In the genomic region with DNA sequence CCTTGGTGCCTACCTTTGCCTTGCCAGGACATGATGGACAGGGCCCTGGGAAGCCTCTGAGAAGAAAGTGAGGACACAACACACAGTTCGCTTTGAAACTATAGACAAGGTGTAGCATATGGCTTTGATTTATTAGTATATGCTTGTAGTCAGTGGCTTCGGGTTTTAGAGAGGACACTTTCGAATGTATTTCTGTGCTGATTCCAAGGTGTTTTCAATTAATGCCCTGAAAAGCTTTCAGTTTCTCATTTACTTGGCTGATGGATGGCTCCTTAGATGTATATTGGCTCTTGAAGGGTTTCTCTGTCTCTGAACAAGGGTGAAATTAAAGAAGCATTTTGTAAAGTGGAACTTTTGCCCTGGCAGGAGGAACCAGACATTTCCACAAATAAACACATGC, we compare ENCODE assay signal across 19 cellular contexts.
DNase-seq lines count a peak whose midpoint lies in the region; ATAC-seq, FAIRE-seq and TF ChIP-seq lines count a peak whose summit lies in the region.
"Had no signal": no experiment of that assay in that cellular context is flagged by ENCODE, and none has a peak within 500 bp of the region (broad histone marks: within the 10 kb centered on the region; RNA-seq: fewer than 3 reads in every experiment).

No MANE protein-coding gene starts in this region.

- H3K79me2 ChIP-seq in astrocyte (ENCODE audit: insufficient read depth, low read length) (no peaks in the 10 kb centered on the region), neural progenitor cell (ENCODE audit: low read depth) (no peaks in the 10 kb centered on the region)

- H3F3A ChIP-seq in neural progenitor cell (ENCODE audit: low read depth): no peaks in the 10 kb centered on the region

- no peak for ATAC-seq in GM21528 (IDR thresholded peaks at IDR 0.05; ENCODE audit: low FRiP score, unreplicated experiment)
- ATAC-seq: K562 had no signal

- H3K4me3 Mint-ChIP-seq in astrocyte (ENCODE audit: unreplicated experiment) (no peak overlapping the region), neural progenitor cell (no peak overlapping the region)

- H4K20me1 ChIP-seq in astrocyte (ENCODE audit: insufficient read depth, low read length) (no peaks in the 10 kb centered on the region), neural progenitor cell (ENCODE audit: low read depth) (no peaks in the 10 kb centered on the region)

- no peak for TF ChIP-seq CTCF in astrocyte (IDR thresholded peaks at IDR 0.05; ENCODE audit: insufficient read depth, low read depth, low read length)
- no peak for TF ChIP-seq CTCF in neural progenitor cell (IDR thresholded peaks at IDR 0.05)

- H3K27me3 ChIP-seq in astrocyte (ENCODE audit: insufficient read depth, low read length) (no peaks in the 10 kb centered on the region), neural progenitor cell (no peaks in the 10 kb centered on the region)
- H3K27me3 ChIP-seq: Peyer's patch had no signal

- H3K4me3 ChIP-seq in astrocyte (ENCODE audit: insufficient read depth, low read depth, low read length) (no peak overlapping the region), neural progenitor cell (no peak overlapping the region)
- H3K4me3 ChIP-seq: K562, Peyer's patch had no signal

- H3K9ac ChIP-seq in astrocyte (ENCODE audit: low read length): peak overlapping the region; percentile 11
- H3K9ac ChIP-seq in neural progenitor cell: no peak overlapping the region

- peak overlapping the region; percentile 83 for H3K27ac Mint-ChIP-seq in astrocyte (ENCODE audit: unreplicated experiment)
- H3K27ac Mint-ChIP-seq in neural progenitor cell: no peak overlapping the region

- peak; percentile 34 for FAIRE-seq in astrocyte (lab: Jason Lieb, UNC)
- FAIRE-seq: GM18507, K562 had no signal

- H3K27ac ChIP-seq in astrocyte (ENCODE audit: low read depth, low read length): peak overlapping the region; percentile 68
- no peak overlapping the region for H3K27ac ChIP-seq in neural progenitor cell
- H3K27ac ChIP-seq: C4-2B, HL-60, Peyer's patch had no signal

- H2AFZ ChIP-seq in astrocyte (ENCODE audit: low read depth, low read length): no peak overlapping the region
- H2AFZ ChIP-seq in neural progenitor cell (replicated peaks): no peak overlapping the region

- H3K4me2 ChIP-seq in astrocyte (ENCODE audit: low read length) (no peak overlapping the region), neural progenitor cell (no peak overlapping the region)

- H3K4me1 ChIP-seq in astrocyte (ENCODE audit: insufficient read depth, low read length): peaks cover 30% of the 10 kb centered on the region
- H3K4me1 ChIP-seq in neural progenitor cell: no peaks in the 10 kb centered on the region
- H3K4me1 ChIP-seq: Peyer's patch had no signal

- no peaks in the 10 kb centered on the region for H3K9me3 Mint-ChIP-seq in astrocyte (ENCODE audit: unreplicated experiment)
- no peaks in the 10 kb centered on the region for H3K9me3 Mint-ChIP-seq in neural progenitor cell

- H3K36me3 ChIP-seq in astrocyte (ENCODE audit: insufficient read depth, low read length) (no peaks in the 10 kb centered on the region), neural progenitor cell (no peaks in the 10 kb centered on the region)
- H3K36me3 ChIP-seq: Peyer's patch had no signal

- H3K9me3 ChIP-seq in astrocyte (ENCODE audit: insufficient read depth, low read depth, low read length): no peaks in the 10 kb centered on the region
- no peaks in the 10 kb centered on the region for H3K9me3 ChIP-seq in neural progenitor cell (ENCODE audit: low read depth)
- H3K9me3 ChIP-seq: Peyer's patch had no signal

- no peaks in the 10 kb centered on the region for H3K36me3 Mint-ChIP-seq in astrocyte (ENCODE audit: low read depth, unreplicated experiment)
- H3K36me3 Mint-ChIP-seq in neural progenitor cell: no peaks in the 10 kb centered on the region

- peaks cover 52% of the 10 kb centered on the region for H3K4me1 Mint-ChIP-seq in astrocyte (ENCODE audit: low read depth, unreplicated experiment)
- H3K4me1 Mint-ChIP-seq in neural progenitor cell: no peaks in the 10 kb centered on the region

- H3K27me3 Mint-ChIP-seq in astrocyte (ENCODE audit: low read depth, unreplicated experiment): no peaks in the 10 kb centered on the region
- H3K27me3 Mint-ChIP-seq in neural progenitor cell (ENCODE audit: insufficient read depth, low read depth): peaks cover 2% of the 10 kb centered on the region

- DNase-seq in NCI-H1694 treated with DMSO at 0.1 percent for 48 hours (lab: John Stamatoyannopoulos, UW) (peak; percentile 3), NCI-H1694 (lab: John Stamatoyannopoulos, UW) (no peak), astrocyte (ENCODE audit: low read depth) (no peak), kidney tubule cell (ENCODE audit: low spot score) (peak; percentile 0), NCI-H2081 (lab: John Stamatoyannopoulos, UW) (no peak), neural progenitor cell (ENCODE audit: low spot score) (no peak)
- no peak for DNase-seq in stimulated activated naive CD4-positive, alpha-beta T cell treated with Interleukin-2 at 50 U/mL for 16 hours (lab: John Stamatoyannopoulos, UW)
- DNase-seq: DMS53, GOT3, NCI-H1092, NCI-H1930, NCI-H510A treated with DMSO at 0.1 percent for 48 hours, Peyer's patch, SIG-M5 had no signal

Comparison
In these comparisons a context has a peak if more than half of its experiments do, and no peak if none do; other contexts are left out.
1. DNase-seq: peak in NCI-H1694 treated with DMSO at 0.1 percent for 48 hours (single experiment) and kidney tubule cell (single experiment); none in NCI-H1694 (single experiment), astrocyte (single experiment), stimulated activated naive CD4-positive, alpha-beta T cell treated with Interleukin-2 at 50 U/mL for 16 hours (single experiment), NCI-H2081 (0 of 2) and neural progenitor cell (single experiment).